Comparison of ENCODE assay signal across 13 cellular contexts in genomic region chr21:15034126-15034848, GRCh38. TPM values are rescaled to one million over a fixed set of nuclear protein-coding genes. Genes with fewer than 3 reads are reported as not detected.
DNase-seq lines count a peak whose midpoint lies in the region; ATAC-seq and TF ChIP-seq lines count a peak whose summit lies in the region.
"Had no signal": no experiment of that assay in that cellular context is flagged by ENCODE, and none has a peak within 500 bp of the region (broad histone marks: within the 10 kb centered on the region; RNA-seq: fewer than 3 reads in every experiment).

No MANE protein-coding gene starts in this region.

- ATAC-seq in mucosa of descending colon (peak; percentile 42), GM19324 (IDR thresholded peaks at IDR 0.05; ENCODE audit: low FRiP score, unreplicated experiment) (no peak), GM21723 (IDR thresholded peaks at IDR 0.05; ENCODE audit: unreplicated experiment) (no peak), GM21619 (IDR thresholded peaks at IDR 0.05; ENCODE audit: unreplicated experiment) (no peak)
- ATAC-seq: SK-N-SH treated with all-trans-retinoic acid at 6 μM for 48 hours had no signal

- no peak overlapping the region for H3K27ac ChIP-seq in dorsolateral prefrontal cortex
- H3K27ac ChIP-seq: adrenal gland had no signal

- intact Hi-C loops in mucosa of descending colon (cut with DNase I, micrococcal nuclease), result no loop called here
- intact Hi-C loops in dorsolateral prefrontal cortex (cut with DNase I), result no loop called here

- H3K9me3 Mint-ChIP-seq in chondrocyte (ENCODE audit: low read depth), result peaks cover 3% of the 10 kb centered on the region

- H3K4me1 Mint-ChIP-seq in chondrocyte (ENCODE audit: low read depth), result peaks cover 20% of the 10 kb centered on the region

- no peak overlapping the region for H3K4me3 Mint-ChIP-seq in chondrocyte (ENCODE audit: unreplicated experiment)

- TF ChIP-seq CTCF in AG10803 (conservative IDR thresholded peaks at IDR 0.05; ENCODE audit: low read length) (no peak), HFF-Myc (IDR thresholded peaks at IDR 0.05; ENCODE audit: low read depth, low read length, missing control alignments) (no peak), chondrocyte (IDR thresholded peaks at IDR 0.05) (peak; percentile 16), mucosa of descending colon (IDR thresholded peaks at IDR 0.05) (no peak), dorsolateral prefrontal cortex (IDR thresholded peaks at IDR 0.05 in 54 of 56, conservative IDR thresholded peaks at IDR 0.05 in 2 of 56; ENCODE audit: low read depth in 1 of 56, partially characterized antibody in 56 of 56) (no peak)

- H3K27me3 ChIP-seq in dorsolateral prefrontal cortex, result no peaks in the 10 kb centered on the region
- H3K27me3 ChIP-seq: adrenal gland had no signal

- DNase-seq in AG10803 (ENCODE audit: low read depth) (peak; percentile 59), HFF-Myc (ENCODE audit: extremely low read depth, low read depth) (peak; percentile 64), chondrocyte (ENCODE audit: low spot score) (no peak), mucosa of descending colon (no peak), dorsolateral prefrontal cortex (no peak)
- DNase-seq: activated CD4-positive, alpha-beta T cell treated with anti-CD3 and anti-CD28 coated beads for 1 hour; adrenal gland; NCI-H1092; NCI-H526 treated with DMSO at 0.1 percent for 48 hours had no signal

- H3K27me3 Mint-ChIP-seq in chondrocyte (ENCODE audit: low read depth), result no peaks in the 10 kb centered on the region

- H3K9me3 ChIP-seq in mucosa of descending colon, result no peaks in the 10 kb centered on the region
- H3K9me3 ChIP-seq: adrenal gland had no signal

- no peaks in the 10 kb centered on the region for H3K36me3 Mint-ChIP-seq in chondrocyte (ENCODE audit: low read depth)

- peaks cover 10% of the 10 kb centered on the region for H3K4me1 ChIP-seq in mucosa of descending colon (ENCODE audit: low read depth)

- no peaks in the 10 kb centered on the region for H3K36me3 ChIP-seq in mucosa of descending colon (ENCODE audit: low read depth)
- H3K36me3 ChIP-seq: adrenal gland had no signal

- H3K4me3 ChIP-seq in AG10803 (ENCODE audit: low read length) (no peak overlapping the region), HFF-Myc (replicated peaks; ENCODE audit: low read depth, low read length) (peak overlapping the region; percentile 16; the same call in 1 of the 2 replicates), mucosa of descending colon (no peak overlapping the region), dorsolateral prefrontal cortex (no peak overlapping the region)
- H3K4me3 ChIP-seq: adrenal gland had no signal

- peak overlapping the region; percentile 62 for H3K27ac Mint-ChIP-seq in chondrocyte (ENCODE audit: unreplicated experiment)

RNA-seq across cellular contexts. Expression of gene NRIP1, which starts 30.5 kb away (rescaled TPM):
- total RNA-seq in chondrocyte (22.4 to 23.6 TPM (median 22.6 TPM) in 3 replicates), mucosa of descending colon (10 to 100 TPM; 64.3 to 91.8 (median 77.1) TPM), dorsolateral prefrontal cortex (10 to 100 TPM; 24.3 to 54.6 (median 39.1) TPM)

Comparison
In these comparisons a context has a peak if more than half of its experiments do, and no peak if none do; other contexts are left out.
1. DNase-seq: peak in AG10803 (single experiment) and HFF-Myc (single experiment); none in chondrocyte (single experiment), mucosa of descending colon (0 of 3) and dorsolateral prefrontal cortex (0 of 10).